Comparison of ENCODE assay signal across 12 cellular contexts in genomic region chr22:19764636-19765476, GRCh38. TPM values are rescaled to one million over a fixed set of nuclear protein-coding genes. Genes with fewer than 3 reads are reported as not detected.
DNase-seq lines count a peak whose midpoint lies in the region; ATAC-seq and TF ChIP-seq lines count a peak whose summit lies in the region.
"Had no signal": no experiment of that assay in that cellular context is flagged by ENCODE, and none has a peak within 500 bp of the region (broad histone marks: within the 10 kb centered on the region; RNA-seq: fewer than 3 reads in every experiment).

No MANE protein-coding gene starts in this region.

- H3K9me3 Mint-ChIP-seq in CD8-positive, alpha-beta T cell, result no peaks in the 10 kb centered on the region
- H3K9me3 Mint-ChIP-seq in HFFc6 (no peaks in the 10 kb centered on the region), neural crest cell (no peaks in the 10 kb centered on the region)
- H3K9me3 Mint-ChIP-seq in central memory CD8-positive, alpha-beta T cell, result no peaks in the 10 kb centered on the region
- H3K9me3 Mint-ChIP-seq: activated naive CD4-positive, alpha-beta T cell treated with anti-CD3 and anti-CD28 coated beads, Interleukin-2, amount 50 U/mL, for 72 hours; stimulated activated naive CD8-positive, alpha-beta T cell treated with anti-CD3 and anti-CD28 coated beads, Interleukin-15, amount 100 ng/mL, for 72 hours had no signal

- no peaks in the 10 kb centered on the region for H3K9me3 ChIP-seq in CD8-positive, alpha-beta T cell (ENCODE audit: low read length)
- H3K9me3 ChIP-seq: pancreas had no signal

- peak in 1 of 7 experiments; percentile 8 for DNase-seq in CD8-positive, alpha-beta T cell
- DNase-seq in HFFc6 (no peak), neural crest cell (ENCODE audit: low read depth, low spot score) (no peak), NCI-H774 (lab: John Stamatoyannopoulos, UW) (no peak), SHP77 (lab: John Stamatoyannopoulos, UW) (no peak)
- no peak for DNase-seq in central memory CD8-positive, alpha-beta T cell (ENCODE audit: low spot score in 2 of 2)
- DNase-seq in activated effector memory CD4-positive, alpha-beta T cell treated with Interleukin-2 at 50 U/mL for 16 hours, result no peak
- DNase-seq: Karpas-422; NCI-H1436 treated with DMSO at 0.1 percent for 48 hours; stimulated activated naive CD8-positive, alpha-beta T cell treated with anti-CD3 and anti-CD28 coated beads, Interleukin-15, amount 100 ng/mL, for 72 hours had no signal

- peaks cover 22% of the 10 kb centered on the region for H3K4me1 ChIP-seq in CD8-positive, alpha-beta T cell (ENCODE audit: insufficient read depth, low read length)

- POLR2A ChIA-PET in CD8-positive, alpha-beta T cell (lab: Charles Lee), result no interaction called here

- H3K27me3 ChIP-seq in CD8-positive, alpha-beta T cell (ENCODE audit: insufficient read depth, low read length), result peaks cover 34% of the 10 kb centered on the region

- no peaks in the 10 kb centered on the region for H3K36me3 Mint-ChIP-seq in CD8-positive, alpha-beta T cell
- H3K36me3 Mint-ChIP-seq in HFFc6 (ENCODE audit: low read depth) (no peaks in the 10 kb centered on the region; the same call in 1 of the 2 replicates), neural crest cell (ENCODE audit: low read depth) (no peaks in the 10 kb centered on the region)
- peaks cover 6% of the 10 kb centered on the region for H3K36me3 Mint-ChIP-seq in central memory CD8-positive, alpha-beta T cell (ENCODE audit: insufficient read depth)

- no peak overlapping the region for H3K27ac Mint-ChIP-seq in CD8-positive, alpha-beta T cell
- H3K27ac Mint-ChIP-seq in HFFc6 (no peak overlapping the region), neural crest cell (ENCODE audit: unreplicated experiment) (no peak overlapping the region)
- H3K27ac Mint-ChIP-seq in central memory CD8-positive, alpha-beta T cell (ENCODE audit: low read depth), result no peak overlapping the region
- H3K27ac Mint-ChIP-seq: activated naive CD4-positive, alpha-beta T cell treated with anti-CD3 and anti-CD28 coated beads, Interleukin-2, amount 50 U/mL, for 72 hours had no signal

- peak overlapping the region; percentile 68 for H3K4me3 Mint-ChIP-seq in CD8-positive, alpha-beta T cell
- H3K4me3 Mint-ChIP-seq in HFFc6 (peak overlapping the region; percentile 12; the same call in 1 of the 2 replicates), neural crest cell (peak overlapping the region; percentile 38)
- peak overlapping the region; percentile 60 for H3K4me3 Mint-ChIP-seq in central memory CD8-positive, alpha-beta T cell

- CTCF ChIA-PET in CD8-positive, alpha-beta T cell (lab: Charles Lee), result interaction anchor here (1.3 to 2.9 kb wide), 2 partner anchors 34 to 145 kb away, joined by 3 to 10 read pairs; no protein-coding TSS in a partner anchor

- ATAC-seq in CD8-positive, alpha-beta T cell, result no peak
- ATAC-seq in central memory CD8-positive, alpha-beta T cell (replicated peaks; ENCODE audit: extremely low read depth, poor library complexity, severe bottlenecking), result no peak

- TF ChIP-seq CTCF in CD8-positive, alpha-beta T cell (IDR thresholded peaks at IDR 0.05), result no peak
- TF ChIP-seq CTCF in HFFc6 (IDR thresholded peaks at IDR 0.05) (no peak), neural crest cell (conservative IDR thresholded peaks at IDR 0.05) (no peak)

- H3K4me3 ChIP-seq in CD8-positive, alpha-beta T cell (ENCODE audit: low read depth, low read length), result no peak overlapping the region

- H3K27ac ChIP-seq in CD8-positive, alpha-beta T cell (ENCODE audit: low read depth, low read length), result no peak overlapping the region
- H3K27ac ChIP-seq: pancreas had no signal

- no peaks in the 10 kb centered on the region for H3K36me3 ChIP-seq in CD8-positive, alpha-beta T cell (ENCODE audit: insufficient read depth, low read length)
- H3K36me3 ChIP-seq: pancreas had no signal

- peaks cover 53% of the 10 kb centered on the region for H3K27me3 Mint-ChIP-seq in CD8-positive, alpha-beta T cell (ENCODE audit: low read depth)
- H3K27me3 Mint-ChIP-seq in HFFc6 (ENCODE audit: insufficient read depth) (peaks cover 22% of the 10 kb centered on the region), neural crest cell (ENCODE audit: low read depth) (peaks cover 84% of the 10 kb centered on the region)
- H3K27me3 Mint-ChIP-seq in central memory CD8-positive, alpha-beta T cell, result peaks cover 83% of the 10 kb centered on the region

- peaks cover 26% of the 10 kb centered on the region for H3K4me1 Mint-ChIP-seq in CD8-positive, alpha-beta T cell (ENCODE audit: low read depth)
- H3K4me1 Mint-ChIP-seq in HFFc6 (ENCODE audit: low read depth) (peaks cover 7% of the 10 kb centered on the region), neural crest cell (peaks cover 10% of the 10 kb centered on the region)
- peaks cover 15% of the 10 kb centered on the region for H3K4me1 Mint-ChIP-seq in central memory CD8-positive, alpha-beta T cell

- intact Hi-C loops in CD8-positive, alpha-beta T cell (cut with DNase I, micrococcal nuclease), result no loop called here

RNA-seq across cellular contexts. Expression of gene TBX1, which starts 4.3 kb away (rescaled TPM):
- not detected for total RNA-seq in CD8-positive, alpha-beta T cell
- total RNA-seq in HFFc6 (2021; fragmentation: NEBNext Ultra II Directional; extraction: Animal tissue kit (Norgen Biotek cat#: 25700)), result 1 to 10 TPM in 1 of 6 experiments, under 1 TPM in 4, not detected in 1; 0.14 to 1.1 (median 0.73) TPM
- not detected in 2 replicates for total RNA-seq in neural crest cell
- total RNA-seq: activated naive CD4-positive, alpha-beta T cell treated with anti-CD3 and anti-CD28 coated beads, Interleukin-2, amount 50 U/mL, for 72 hours had no signal

RNA-seq across cellular contexts. Expression of gene GP1BB, which starts 41.5 kb away (rescaled TPM):
- total RNA-seq in CD8-positive, alpha-beta T cell, result under 1 TPM in 1 of 2 experiments, not detected in 1; 0.39 TPM
- 1 to 10 TPM in 1 of 6 experiments, under 1 TPM in 2, not detected in 3; 0.27 to 1.1 (median 0.41) TPM for total RNA-seq in HFFc6 (2021; fragmentation: NEBNext Ultra II Directional; extraction: Animal tissue kit (Norgen Biotek cat#: 25700))
- total RNA-seq in neural crest cell, result 4.6 and 4.8 TPM in 2 replicates
- total RNA-seq: activated naive CD4-positive, alpha-beta T cell treated with anti-CD3 and anti-CD28 coated beads, Interleukin-2, amount 50 U/mL, for 72 hours had no signal

RNA-seq across cellular contexts. Expression of gene SEPTIN5, which starts 50.6 kb away (rescaled TPM):
- total RNA-seq in CD8-positive, alpha-beta T cell, result 1 to 10 TPM in 1 of 2 experiments, under 1 TPM in 1; 0.75 to 1.4 TPM
- total RNA-seq in HFFc6 (2021; fragmentation: NEBNext Ultra II Directional; extraction: Animal tissue kit (Norgen Biotek cat#: 25700)), result 10 to 100 TPM in 2 of 6 experiments, 1 to 10 TPM in 4; 4.9 to 13.7 (median 6.5) TPM
- 30.2 and 31.9 TPM in 2 replicates for total RNA-seq in neural crest cell

Comparison
In these comparisons a context has a peak if more than half of its experiments do, and no peak if none do; other contexts are left out.
1. H3K4me3 Mint-ChIP-seq: peak in every context shown above with its lines; median percentile 68 in CD8-positive, alpha-beta T cell; 60 in central memory CD8-positive, alpha-beta T cell; 38 in neural crest cell; 12 in HFFc6.